8 cellular contexts compared by ENCODE assay signal in the genomic region with DNA sequence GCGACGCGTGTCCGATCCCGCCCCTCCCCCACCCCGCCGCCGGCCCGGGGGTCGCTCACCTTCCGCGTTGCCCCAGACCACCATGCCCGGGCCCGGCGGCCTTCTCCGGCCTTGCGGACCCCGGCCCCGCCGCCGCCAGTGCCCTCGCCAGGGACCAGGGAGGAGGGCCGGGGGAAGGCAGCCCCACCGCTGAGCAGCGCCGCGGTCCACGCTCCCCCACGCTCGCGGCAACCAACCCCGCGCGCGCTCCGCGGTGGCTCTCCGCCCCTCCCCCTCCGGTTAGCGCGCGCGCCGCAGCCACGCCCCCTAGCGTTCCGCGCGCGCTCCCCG. TPM values are rescaled to one million over a fixed set of nuclear protein-coding genes. Genes with fewer than 3 reads are reported as not detected.
DNase-seq lines count a peak whose midpoint lies in the region; ATAC-seq, FAIRE-seq and TF ChIP-seq lines count a peak whose summit lies in the region.

A gene (minus strand): TSS at position 260 of the 330 bp plus-strand sequence. CDS start 25,042 bp downstream, outside the sequence.

- intact Hi-C loops in GM12878 (cut with micrococcal nuclease; ENCODE audit: unreplicated experiment) (loop anchor here (1.0 to 5.0 kb wide), 4 partner anchors 47 to 402 kb away; a partner anchor contains a TSS), kidney (cut with DNase I) (no loop called here)

- no peaks in the 10 kb centered on the region for H3K27me3 ChIP-seq in GM12878 (replicated peaks in 1 of 2; ENCODE audit: control insufficient read depth in 2 of 2, insufficient read depth in 2 of 2, low read length in 1 of 2)
- no peaks in the 10 kb centered on the region for H3K27me3 ChIP-seq in subcutaneous abdominal adipose tissue (ENCODE audit: control insufficient read depth in 5 of 5, insufficient read depth in 4 of 5, low read length in 5 of 5)

- H3K9me3 Mint-ChIP-seq in stimulated activated naive CD8-positive, alpha-beta T cell treated with anti-CD3 and anti-CD28 coated beads, Interleukin-15, Interleukin-2, amounts not matched to agents 100 ng/mL and 50 ng/mL, for 24 hours = no peaks in the 10 kb centered on the region

- RAD21 ChIA-PET in GM12878 (lab: Charles Lee; ENCODE audit: unreplicated experiment) = interaction anchor here (1.0 kb wide), 1 partner anchor 40 kb away, joined by 3 read pairs; no protein-coding TSS in a partner anchor

- POLR2A ChIA-PET in GM12878 (lab: Charles Lee) = no interaction called here

- H3K79me2 ChIP-seq in GM12878 (ENCODE audit: control insufficient read depth, insufficient read depth, low read length) = peaks cover 46% of the 10 kb centered on the region

- H3K4me3 ChIP-seq in GM12878 = peak within 1 kb of the TSS; percentile 79
- H3K4me3 ChIP-seq in kidney (ENCODE audit: low read length in 2 of 2) = peak within 1 kb of the TSS; percentile 78 to 83
- H3K4me3 ChIP-seq in subcutaneous abdominal adipose tissue (ENCODE audit: low read depth in 1 of 5, low read length in 5 of 5) = peak within 1 kb of the TSS; percentile 72 to 95 (median 89)

- no peak for TF ChIP-seq EP300 in GM12878 (IDR thresholded peaks at IDR 0.05; ENCODE audit: borderline replicate concordance in 1 of 2, control insufficient read depth in 1 of 2, low read depth in 2 of 2, low read length in 2 of 2)

- H3K4me3 Mint-ChIP-seq in stimulated activated naive CD8-positive, alpha-beta T cell treated with anti-CD3 and anti-CD28 coated beads, Interleukin-15, Interleukin-2, amounts not matched to agents 100 ng/mL and 50 ng/mL, for 24 hours = peak within 1 kb of the TSS; percentile 99

- peak within 1 kb of the TSS; percentile 95 for H2AFZ ChIP-seq in GM12878 (ENCODE audit: control insufficient read depth, low read depth, low read length)

- in situ Hi-C loops in GM12878 (cut with MboI) = loop anchor here (5.0 to 25.0 kb wide), 2 partner anchors 42 to 302 kb away; a partner anchor contains a TSS

- H3K4me1 Mint-ChIP-seq in stimulated activated naive CD8-positive, alpha-beta T cell treated with anti-CD3 and anti-CD28 coated beads, Interleukin-15, Interleukin-2, amounts not matched to agents 100 ng/mL and 50 ng/mL, for 24 hours (ENCODE audit: low read depth) = peaks cover 62% of the 10 kb centered on the region

- H3K4me2 ChIP-seq in GM12878 (ENCODE audit: control insufficient read depth, insufficient read depth) = peak within 1 kb of the TSS; percentile 96

- H3K27ac Mint-ChIP-seq in stimulated activated naive CD8-positive, alpha-beta T cell treated with anti-CD3 and anti-CD28 coated beads, Interleukin-15, Interleukin-2, amounts not matched to agents 100 ng/mL and 50 ng/mL, for 24 hours = peak within 1 kb of the TSS; percentile 97

- H3K9ac ChIP-seq in GM12878 (ENCODE audit: control insufficient read depth, insufficient read depth, low read length) (peak within 1 kb of the TSS; percentile 93), kidney (ENCODE audit: low read length in 2 of 2) (peak within 1 kb of the TSS; percentile 77 to 83), subcutaneous abdominal adipose tissue (ENCODE audit: low read length in 5 of 5) (peak within 1 kb of the TSS; percentile 88 to 99 (median 93))

- H4K20me1 ChIP-seq in GM12878 (ENCODE audit: control insufficient read depth, insufficient read depth) = no peaks in the 10 kb centered on the region

- TF ChIP-seq POLR2A in GM12878 (IDR thresholded peaks at IDR 0.05; ENCODE audit: low read depth, low read length) = peak; percentile 86

- no peak for ATAC-seq in stimulated activated naive CD8-positive, alpha-beta T cell treated with anti-CD3 and anti-CD28 coated beads, Interleukin-15, Interleukin-2, amounts not matched to agents 100 U/mL and 50 U/mL, for 24 hours
- no peak for ATAC-seq in GM12878

- H3K4me1 ChIP-seq in GM12878 (ENCODE audit: control insufficient read depth, insufficient read depth, low read length) = peaks cover 10% of the 10 kb centered on the region
- peaks cover 0 to 13% of the 10 kb centered on the region in 2 donors for H3K4me1 ChIP-seq in kidney (ENCODE audit: control insufficient read depth in 1 of 2, insufficient read depth in 1 of 2, low read depth in 1 of 2, low read length in 2 of 2)
- H3K4me1 ChIP-seq in subcutaneous abdominal adipose tissue (ENCODE audit: control insufficient read depth in 5 of 5, insufficient read depth in 5 of 5, low read length in 5 of 5) = peaks cover 0 to 31% (median 25%) of the 10 kb centered on the region in 5 donors

- no TSS peak for BruUV-seq in GM12878 (replicated peaks; lab: Mats Ljungman, UMichigan)

- whole genome bisulfite sequencing in GM12878 (ENCODE audit: insufficient coverage, insufficient replicate concordance, low lambda C conversion rate, missing lambda C conversion rate) = 0% methylated on average over 17 of the region's 51 CpGs

- SMC1A ChIA-PET in GM12878 (lab: Charles Lee; ENCODE audit: uncharacterized antibody, unreplicated experiment) = no interaction called here

- no peaks in the 10 kb centered on the region for H3K9me3 ChIP-seq in GM12878 (replicated peaks; ENCODE audit: control insufficient read depth, insufficient read depth, low read length)
- H3K9me3 ChIP-seq in kidney (ENCODE audit: control insufficient read depth in 1 of 2, low read length in 2 of 2) = no peaks in the 10 kb centered on the region
- H3K9me3 ChIP-seq in subcutaneous abdominal adipose tissue (ENCODE audit: control insufficient read depth in 5 of 5, low read length in 5 of 5) = no peaks in the 10 kb centered on the region

- H3K27ac ChIP-seq in GM12878 (ENCODE audit: control insufficient read depth, insufficient read depth) (peak within 1 kb of the TSS; percentile 63), kidney (ENCODE audit: low read depth in 2 of 2, low read length in 2 of 2) (peak within 1 kb of the TSS; percentile 95 to 96), subcutaneous abdominal adipose tissue (ENCODE audit: low read depth, low read length) (peak within 1 kb of the TSS; percentile 95)

- no peak for TF ChIP-seq CTCF in GM12878 (IDR thresholded peaks at IDR 0.05 in 2 of 3, conservative IDR thresholded peaks at IDR 0.05 in 1 of 3; ENCODE audit: control insufficient read depth in 2 of 3, extremely low read depth in 1 of 3, insufficient read depth in 1 of 3, low read depth in 3 of 3, low read length in 3 of 3)
- no peak for TF ChIP-seq CTCF in kidney (IDR thresholded peaks at IDR 0.05; ENCODE audit: borderline replicate concordance, extremely low read depth, insufficient read depth)

- TF ChIP-seq RAD21 in GM12878 (IDR thresholded peaks at IDR 0.05; ENCODE audit: insufficient read depth, low read depth, low read length) = no peak

- no peaks in the 10 kb centered on the region for H3K27me3 Mint-ChIP-seq in stimulated activated naive CD8-positive, alpha-beta T cell treated with anti-CD3 and anti-CD28 coated beads, Interleukin-15, Interleukin-2, amounts not matched to agents 100 ng/mL and 50 ng/mL, for 24 hours

- peaks cover 20% of the 10 kb centered on the region for H3K36me3 Mint-ChIP-seq in stimulated activated naive CD8-positive, alpha-beta T cell treated with anti-CD3 and anti-CD28 coated beads, Interleukin-15, Interleukin-2, amounts not matched to agents 100 ng/mL and 50 ng/mL, for 24 hours (ENCODE audit: low read depth)

- DNase-seq in stimulated activated naive CD8-positive, alpha-beta T cell treated with anti-CD3 and anti-CD28 coated beads, Interleukin-15, Interleukin-2, amounts not matched to agents 100 U/mL and 50 U/mL, for 24 hours = no peak
- DNase-seq in GM12878 (ENCODE audit: low read depth, low spot score) = no peak
- DNase-seq in kidney = no peak
- no peak for DNase-seq in NCI-H1436 treated with DMSO at 0.1 percent for 48 hours (lab: John Stamatoyannopoulos, UW)
- no peak for DNase-seq in NCI-H774 (lab: John Stamatoyannopoulos, UW)
- no peak for DNase-seq in stimulated activated CD4-positive, alpha-beta T cell treated with anti-CD3 and anti-CD28 coated beads, Interleukin-15, amount 100 ng/mL, for 24 hours

- peak; percentile 49 for FAIRE-seq in GM12878 (lab: Jason Lieb, UNC)
- FAIRE-seq in kidney (lab: Jason Lieb, UNC) = no peak

- CTCF ChIA-PET in GM12878 (lab: Yijun Ruan, JAX) = interaction anchor here (0.7 to 2.3 kb wide), 4 partner anchors 29 to 154 kb away, joined by 3 to 18 read pairs (median 6); a partner anchor contains a TSS

- no peaks in the 10 kb centered on the region for H3K36me3 ChIP-seq in GM12878 (ENCODE audit: control insufficient read depth in 2 of 2, insufficient read depth in 2 of 2, low read length in 1 of 2)
- H3K36me3 ChIP-seq in kidney (ENCODE audit: control insufficient read depth in 1 of 2, insufficient read depth in 2 of 2, low read length in 2 of 2) = no peaks in the 10 kb centered on the region
- no peaks in the 10 kb centered on the region for H3K36me3 ChIP-seq in subcutaneous abdominal adipose tissue (ENCODE audit: control insufficient read depth in 5 of 5, insufficient read depth in 5 of 5, low read length in 5 of 5)

TF ChIP-seq in GM12878, 131 proteins besides CTCF, POLR2A, EP300 and RAD21 (continues in another document):
- TF ChIP-seq TCF3 (IDR thresholded peaks at IDR 0.05; ENCODE audit: borderline replicate concordance, insufficient read depth, low read depth, low read length) = 0 out of 2 replicates have a peak, but pooled peaks have one; percentile 8

RNA-seq across cellular contexts. Expression of the gene that starts here (rescaled TPM):
- 240 and 257 TPM in 2 replicates for total RNA-seq in GM12878 (2013; cell fraction: nucleolus; rRNA removed)
- total RNA-seq in GM12878 (2014; rRNA removed) (37.6 and 38.9 TPM in 2 replicates), GM12878 (2014; rRNA removed; fragmentation: Illumina TruSeq; extraction: Trizol) (31.8 and 39.8 TPM in 2 replicates), GM12878 (2021) (26.0 and 30.7 TPM in 2 replicates), kidney (41.3 TPM)
- 17.0 TPM for polyA plus RNA-seq in GM12878 (2011; ENCODE audit: low read depth)
- polyA plus RNA-seq in GM12878 (2011; rRNA removed) (46.8 and 52.3 TPM in 2 replicates), GM12878 (2014; fragmentation: Illumina TruSeq; extraction: Trizol) (30.0 and 42.1 TPM in 2 replicates), GM12878 (2014; fragmentation: Nextera tagmentation; extraction: Ambion mirVana) (10 to 100 TPM; 11.3 to 12.9 TPM), GM12878 (2014; rRNA removed) (23.5 and 27.9 TPM in 2 replicates), GM12878 (2016; fragmentation: Nextera tagmentation; extraction: Ambion mirVana) (10 to 100 TPM; 20.0 to 22.4 TPM), kidney (ENCODE audit: insufficient read depth, low read depth, low replicate concordance) (16.9 TPM)
- polyA plus RNA-seq in GM12878 (2011; cell fraction: cytosol; rRNA removed) = 13.8 and 16.8 TPM in 2 replicates
- polyA plus RNA-seq in GM12878 (2011; cell fraction: nucleus; rRNA removed) = 87.9 and 113 TPM in 2 replicates
- polyA plus RNA-seq in GM12878 (2012) = 21.2 and 23.1 TPM in 2 replicates
- polyA minus RNA-seq in GM12878 (2011; rRNA and poly(A)+ RNA removed) = 45.3 and 50.5 TPM in 2 replicates
- polyA minus RNA-seq in GM12878 (2011; cell fraction: cytosol; rRNA and poly(A)+ RNA removed) = 9.8 and 13.4 TPM in 2 replicates
- 63.3 and 81.1 TPM in 2 replicates for polyA minus RNA-seq in GM12878 (2011; cell fraction: nucleus; rRNA and poly(A)+ RNA removed)
